25 cellular contexts compared by ENCODE assay signal in genomic region chr12:121819212-121819949, GRCh38. TPM values are rescaled to one million over a fixed set of nuclear protein-coding genes. Genes with fewer than 3 reads are reported as not detected.
"Had no signal": no experiment of that assay in that cellular context is flagged by ENCODE, and none has a peak within 500 bp of the region (broad histone marks: within the 10 kb centered on the region; RNA-seq: fewer than 3 reads in every experiment).

No MANE protein-coding gene starts in this region.

- H3K4me3 Mint-ChIP-seq: activated CD4-positive, alpha-beta T cell treated with anti-CD3 and anti-CD28 coated beads, Interleukin-2, amount 10 ng/mL, durations not matched to agents 24 days and 14 days; activated naive CD4-positive, alpha-beta T cell treated with anti-CD3 and anti-CD28 coated beads for 36 hours; activated naive CD8-positive, alpha-beta T cell treated with anti-CD3 and anti-CD28 coated beads, Interleukin-2, amount 50 U/mL, for 24 hours; nephron progenitor cell had no signal

- FAIRE-seq: endothelial cell of umbilical vein had no signal

- H3K9me3 Mint-ChIP-seq: activated CD4-positive, alpha-beta T cell treated with anti-CD3 and anti-CD28 coated beads, Interleukin-2, amount 10 ng/mL, durations not matched to agents 24 days and 14 days; activated naive CD4-positive, alpha-beta T cell treated with anti-CD3 and anti-CD28 coated beads for 36 hours; activated naive CD8-positive, alpha-beta T cell treated with anti-CD3 and anti-CD28 coated beads, Interleukin-2, amount 50 U/mL, for 24 hours; activated T-helper 2 cell treated with anti-CD3 and anti-CD28 coated beads, Interferon-gamma antibody, Interleukin-2, Interleukin-4, amounts not matched to agents 10 μg/mL and 5 μg/mL and 100 μg/mL, durations not matched to agents 14 hours and 24 hours and 36 hours; nephron progenitor cell had no signal

- H3K9me3 ChIP-seq: esophagus muscularis mucosa, gastroesophageal sphincter, heart right ventricle, left ventricle myocardium inferior, prostate gland, right atrium auricular region, stomach had no signal

- H3K27me3 Mint-ChIP-seq: activated CD4-positive, alpha-beta T cell treated with anti-CD3 and anti-CD28 coated beads, Interleukin-2, amount 10 ng/mL, durations not matched to agents 24 days and 14 days; activated naive CD8-positive, alpha-beta T cell treated with anti-CD3 and anti-CD28 coated beads, Interleukin-2, amount 50 U/mL, for 24 hours had no signal

- H3K4me3 ChIP-seq: esophagus muscularis mucosa, gastroesophageal sphincter, heart right ventricle, left ventricle myocardium inferior, prostate gland, right atrium auricular region, skin epidermis, stomach had no signal

- ATAC-seq: activated naive CD8-positive, alpha-beta T cell treated with anti-CD3 and anti-CD28 coated beads, Interleukin-2, amount 50 U/mL, for 24 hours; gastroesophageal sphincter; heart right ventricle had no signal

- H3K27me3 ChIP-seq: brain microvascular endothelial cell, esophagus muscularis mucosa, gastroesophageal sphincter, heart right ventricle, right atrium auricular region, stomach had no signal

- H3K27ac Mint-ChIP-seq: activated CD4-positive, alpha-beta T cell treated with anti-CD3 and anti-CD28 coated beads, Interleukin-2, amount 10 ng/mL, durations not matched to agents 24 days and 14 days; activated naive CD4-positive, alpha-beta T cell treated with anti-CD3 and anti-CD28 coated beads for 36 hours; activated naive CD8-positive, alpha-beta T cell treated with anti-CD3 and anti-CD28 coated beads, Interleukin-2, amount 50 U/mL, for 24 hours; activated T-helper 2 cell treated with anti-CD3 and anti-CD28 coated beads, Interferon-gamma antibody, Interleukin-2, Interleukin-4, amounts not matched to agents 10 μg/mL and 5 μg/mL and 100 μg/mL, durations not matched to agents 14 hours and 24 hours and 36 hours; nephron progenitor cell had no signal

- DNase-seq: activated CD4-positive, alpha-beta T cell treated with anti-CD3 and anti-CD28 coated beads, Interleukin-2, amount 10 ng/mL, durations not matched to agents 24 days and 14 days; activated CD4-positive, CD25-positive, alpha-beta regulatory T cell; activated CD8-positive, alpha-beta memory T cell treated with anti-CD3 and anti-CD28 coated beads for 24 hours; activated CD8-positive, alpha-beta memory T cell treated with anti-CD3 and anti-CD28 coated beads, Interleukin-2, amount 50 U/mL, for 48 hours; activated naive CD4-positive, alpha-beta T cell treated with anti-CD3 and anti-CD28 coated beads for 36 hours; activated naive CD8-positive, alpha-beta T cell treated with anti-CD3 and anti-CD28 coated beads, Interleukin-2, amount 50 U/mL, for 24 hours; anterior cingulate cortex; brain microvascular endothelial cell; effector CD4-positive, alpha-beta T cell; heart right ventricle; left ventricle myocardium inferior; nephron progenitor cell; stimulated activated CD4-positive, alpha-beta T cell treated with anti-CD3 and anti-CD28 coated beads, Interleukin-15, amount 100 ng/mL, for 24 hours; stimulated activated CD4-positive, alpha-beta T cell treated with anti-CD3 and anti-CD28 coated beads, Interleukin-2, amount 100 ng/mL, for 48 hours; stomach; trophoblast cell had no signal

- H3K4me1 ChIP-seq: heart right ventricle, left ventricle myocardium inferior, prostate gland, right atrium auricular region had no signal

- H3K4me1 Mint-ChIP-seq: activated naive CD8-positive, alpha-beta T cell treated with anti-CD3 and anti-CD28 coated beads, Interleukin-2, amount 50 U/mL, for 24 hours; nephron progenitor cell had no signal

- H3K27ac ChIP-seq: brain microvascular endothelial cell, esophagus muscularis mucosa, gastroesophageal sphincter, heart right ventricle, left ventricle myocardium inferior, prostate gland, right atrium auricular region, skin epidermis, stomach had no signal

RNA-seq across cellular contexts. Expression of gene HPD, which starts 39.3 kb away (rescaled TPM):
- total RNA-seq: activated CD4-positive, alpha-beta T cell treated with anti-CD3 and anti-CD28 coated beads, Interleukin-2, amount 10 ng/mL, durations not matched to agents 24 days and 14 days; activated naive CD4-positive, alpha-beta T cell treated with anti-CD3 and anti-CD28 coated beads for 36 hours; activated T-helper 2 cell treated with anti-CD3 and anti-CD28 coated beads, Interferon-gamma antibody, Interleukin-2, Interleukin-4, amounts not matched to agents 10 μg/mL and 5 μg/mL and 100 μg/mL, durations not matched to agents 14 hours and 24 hours and 36 hours; endothelial cell of umbilical vein; SK-MEL-5; temporal lobe had no signal
- polyA plus RNA-seq: endothelial cell of umbilical vein had no signal
